ENCODE assay signal across 8 cellular contexts in the genomic region with DNA sequence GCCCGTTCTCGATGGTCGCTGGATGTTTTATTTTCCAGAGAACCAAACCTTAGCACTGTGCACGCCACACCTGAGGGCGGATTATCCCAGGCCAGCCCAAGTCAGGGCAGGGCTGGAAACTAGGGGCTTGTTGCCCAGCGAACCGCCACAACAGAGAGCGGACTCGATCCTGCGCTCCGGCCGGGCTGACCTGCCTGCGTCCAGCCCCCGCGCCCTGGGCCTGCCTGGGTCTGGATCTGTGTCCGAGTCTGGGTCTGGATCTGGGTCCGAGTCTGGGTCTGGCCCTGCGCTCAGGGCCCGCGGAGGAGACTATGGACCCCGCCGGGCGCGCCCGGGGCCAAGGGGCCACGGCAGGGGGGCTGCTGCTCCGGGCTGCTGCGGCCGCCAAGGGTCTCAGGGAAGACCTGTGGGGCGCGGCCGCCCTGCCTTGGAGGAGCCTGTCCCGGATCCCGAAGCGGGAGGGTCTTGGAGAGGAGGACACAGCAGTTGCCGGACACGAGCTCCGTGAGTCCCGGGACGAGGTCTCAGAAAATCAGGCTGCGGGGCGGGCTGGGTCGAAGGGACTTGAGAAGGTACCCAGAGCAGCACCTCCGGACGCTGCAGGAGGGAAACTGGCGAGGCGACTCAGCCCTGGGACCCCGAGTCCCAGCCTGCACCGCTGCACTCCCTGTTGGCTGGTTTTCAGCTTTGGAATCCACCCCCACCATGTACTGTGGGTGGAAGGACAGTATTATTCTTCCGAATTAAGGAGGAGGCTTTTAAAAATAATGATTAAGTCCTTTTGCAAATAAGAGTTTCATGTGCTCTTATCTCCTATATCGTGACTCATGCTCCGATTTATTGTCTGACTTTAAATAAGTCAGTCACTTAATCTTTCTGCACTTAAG. TPM values are rescaled to one million over a fixed set of nuclear protein-coding genes. Genes with fewer than 3 reads are reported as not detected.
DNase-seq lines count a peak whose midpoint lies in the region; ATAC-seq, FAIRE-seq and TF ChIP-seq lines count a peak whose summit lies in the region.

Gene ANKDD1B (plus strand): TSS at position 130 of the 887 bp plus-strand sequence. CDS start 182 bp downstream, at position 312.

- ATAC-seq in stimulated activated naive CD8-positive, alpha-beta T cell treated with anti-CD3 and anti-CD28 coated beads, Interleukin-15, Interleukin-2, amounts not matched to agents 100 U/mL and 50 U/mL, for 24 hours, result no peak
- ATAC-seq in HG03521 (IDR thresholded peaks at IDR 0.05; ENCODE audit: unreplicated experiment) (no peak), GM18511 (IDR thresholded peaks at IDR 0.05; ENCODE audit: unreplicated experiment) (no peak)

- H3K27me3 ChIP-seq in brain microvascular endothelial cell (replicated peaks), result no peaks in the 10 kb centered on the region

- no peak within 1 kb of the TSS for H3K27ac Mint-ChIP-seq in stimulated activated naive CD8-positive, alpha-beta T cell treated with anti-CD3 and anti-CD28 coated beads, Interleukin-15, Interleukin-2, amounts not matched to agents 100 ng/mL and 50 ng/mL, for 24 hours

- no peak for DNase-seq in stimulated activated naive CD8-positive, alpha-beta T cell treated with anti-CD3 and anti-CD28 coated beads, Interleukin-15, Interleukin-2, amounts not matched to agents 100 U/mL and 50 U/mL, for 24 hours
- peak; percentile 60 for DNase-seq in brain microvascular endothelial cell
- peak; percentile 86 for DNase-seq in kidney
- DNase-seq in KG1 (lab: John Stamatoyannopoulos, UW), result no peak

- FAIRE-seq in kidney (lab: Jason Lieb, UNC), result no peak

- H3K27ac ChIP-seq in brain microvascular endothelial cell, result peak within 1 kb of the TSS; percentile 46
- H3K27ac ChIP-seq in kidney (ENCODE audit: low read depth in 2 of 2, low read length in 2 of 2), result peak within 1 kb of the TSS; percentile 60 to 63
- H3K27ac ChIP-seq in skin epidermis, result peak within 1 kb of the TSS in 15 of 21 experiments; percentile 11 to 81 (median 67)

- peaks cover 10% of the 10 kb centered on the region for H3K27me3 Mint-ChIP-seq in stimulated activated naive CD8-positive, alpha-beta T cell treated with anti-CD3 and anti-CD28 coated beads, Interleukin-15, Interleukin-2, amounts not matched to agents 100 ng/mL and 50 ng/mL, for 24 hours

- no peaks in the 10 kb centered on the region for H3K9me3 Mint-ChIP-seq in stimulated activated naive CD8-positive, alpha-beta T cell treated with anti-CD3 and anti-CD28 coated beads, Interleukin-15, Interleukin-2, amounts not matched to agents 100 ng/mL and 50 ng/mL, for 24 hours

- no peaks in the 10 kb centered on the region for H3K36me3 ChIP-seq in brain microvascular endothelial cell (replicated peaks)
- H3K36me3 ChIP-seq in kidney (ENCODE audit: control insufficient read depth in 1 of 2, insufficient read depth in 2 of 2, low read length in 2 of 2), result no peaks in the 10 kb centered on the region

- no peaks in the 10 kb centered on the region for H3K9me3 ChIP-seq in kidney (ENCODE audit: control insufficient read depth in 1 of 2, low read length in 2 of 2)

- in situ Hi-C loops in brain microvascular endothelial cell (cut with HindIII; ENCODE audit: low pct_ligation_motif_present, low sequenced_read_pairs), result no loop called here

- intact Hi-C loops in kidney (cut with DNase I), result no loop called here

- H3K4me1 ChIP-seq in kidney (ENCODE audit: control insufficient read depth in 1 of 2, insufficient read depth in 1 of 2, low read depth in 1 of 2, low read length in 2 of 2), result no peaks in the 10 kb centered on the region

- peak within 1 kb of the TSS; percentile 12 for H3K4me3 Mint-ChIP-seq in stimulated activated naive CD8-positive, alpha-beta T cell treated with anti-CD3 and anti-CD28 coated beads, Interleukin-15, Interleukin-2, amounts not matched to agents 100 ng/mL and 50 ng/mL, for 24 hours

- no peak for TF ChIP-seq CTCF in brain microvascular endothelial cell (IDR thresholded peaks at IDR 0.05; ENCODE audit: low read depth, low read length, missing control alignments)
- TF ChIP-seq CTCF in kidney (IDR thresholded peaks at IDR 0.05; ENCODE audit: borderline replicate concordance, extremely low read depth, insufficient read depth), result no peak

- H3K4me3 ChIP-seq in brain microvascular endothelial cell (ENCODE audit: low read depth, low read length) (peak within 1 kb of the TSS; percentile 58), kidney (ENCODE audit: low read length in 2 of 2) (peak within 1 kb of the TSS; percentile 75 to 81), skin epidermis (peak within 1 kb of the TSS; percentile 26 to 58 (median 42))

- H3K36me3 Mint-ChIP-seq in stimulated activated naive CD8-positive, alpha-beta T cell treated with anti-CD3 and anti-CD28 coated beads, Interleukin-15, Interleukin-2, amounts not matched to agents 100 ng/mL and 50 ng/mL, for 24 hours (ENCODE audit: low read depth), result peaks cover 4% of the 10 kb centered on the region

- peak within 1 kb of the TSS; percentile 52 to 71 for H3K9ac ChIP-seq in kidney (ENCODE audit: low read length in 2 of 2)

- H3K4me1 Mint-ChIP-seq in stimulated activated naive CD8-positive, alpha-beta T cell treated with anti-CD3 and anti-CD28 coated beads, Interleukin-15, Interleukin-2, amounts not matched to agents 100 ng/mL and 50 ng/mL, for 24 hours (ENCODE audit: low read depth), result peaks cover 5% of the 10 kb centered on the region

RNA-seq across cellular contexts. Expression of gene ANKDD1B, which starts in this region (rescaled TPM):
- total RNA-seq in kidney, result 3.1 TPM
- 2.3 TPM for polyA plus RNA-seq in kidney (ENCODE audit: insufficient read depth, low read depth, low replicate concordance)

Comparison
In these comparisons a context has a peak if more than half of its experiments do, and no peak if none do; other contexts are left out.
1. DNase-seq: peak in brain microvascular endothelial cell (single experiment) and kidney (single experiment); none in stimulated activated naive CD8-positive, alpha-beta T cell treated with anti-CD3 and anti-CD28 coated beads, Interleukin-15, Interleukin-2, amounts not matched to agents 100 U/mL and 50 U/mL, for 24 hours (single experiment) and KG1 (single experiment).
2. Peak in every context shown above with its lines, with median percentiles within 50 percentile points of each other: H3K27ac ChIP-seq and H3K4me3 ChIP-seq.